1 cellular context compared by ENCODE assay signal in genomic region chr17:19538095-19539039, GRCh38.
TF ChIP-seq lines count a peak whose summit lies in the region.

No MANE protein-coding gene starts in this region.

TF ChIP-seq in HepG2, 621 proteins besides CTCF, POLR2A, EP300 and RAD21 (continued from another document and continues in another):
- peak; percentile 89; the same call in 1 of the 2 replicates for TF ChIP-seq ARID4A (CRISPR knock-in tag; IDR thresholded peaks at IDR 0.05; ENCODE audit: borderline replicate concordance)
- TF ChIP-seq ZNF615 (CRISPR knock-in tag; IDR thresholded peaks at IDR 0.05; ENCODE audit: borderline replicate concordance) = no peak
- TF ChIP-seq MYC (CRISPR knock-in tag; IDR thresholded peaks at IDR 0.05; ENCODE audit: borderline replicate concordance) = peak; percentile 80; the same call in 1 of the 2 replicates
- TF ChIP-seq ZNF672 (CRISPR knock-in tag; IDR thresholded peaks at IDR 0.05) = no peak
- TF ChIP-seq TIGD3 (CRISPR knock-in tag; IDR thresholded peaks at IDR 0.05; ENCODE audit: borderline replicate concordance) = no peak
- TF ChIP-seq ZNF768 (CRISPR knock-in tag; IDR thresholded peaks at IDR 0.05) = no peak; the same call in 1 of the 2 replicates
- TF ChIP-seq ZNF747 (CRISPR knock-in tag; IDR thresholded peaks at IDR 0.05; ENCODE audit: borderline replicate concordance) = peak; percentile 93; the same call in 1 of the 2 replicates
- TF ChIP-seq ZNF276 (CRISPR knock-in tag; IDR thresholded peaks at IDR 0.05; ENCODE audit: low read depth) = peak; percentile 95; the same call in 1 of the 2 replicates
- no peak for TF ChIP-seq FLYWCH1 (CRISPR knock-in tag; IDR thresholded peaks at IDR 0.05)
- TF ChIP-seq MEF2D (CRISPR knock-in tag; IDR thresholded peaks at IDR 0.05) = peak; percentile 77; the same call in 1 of the 2 replicates
- TF ChIP-seq HHEX (CRISPR knock-in tag; IDR thresholded peaks at IDR 0.05) = peak; percentile 54; the same call in 1 of the 2 replicates
- TF ChIP-seq ZNF34 (CRISPR knock-in tag; IDR thresholded peaks at IDR 0.05; ENCODE audit: borderline replicate concordance) = peak; percentile 86; the same call in 1 of the 2 replicates
- TF ChIP-seq ZNF674 (CRISPR knock-in tag; IDR thresholded peaks at IDR 0.05; ENCODE audit: low read depth) = no peak
- peak; percentile 75 for TF ChIP-seq THAP11 (CRISPR knock-in tag; IDR thresholded peaks at IDR 0.05)
- no peak for TF ChIP-seq MXD3 (CRISPR knock-in tag; IDR thresholded peaks at IDR 0.05)
- TF ChIP-seq MTA1 (CRISPR knock-in tag; IDR thresholded peaks at IDR 0.05; ENCODE audit: borderline replicate concordance) = peak; percentile 98
- TF ChIP-seq CC2D1A (CRISPR knock-in tag; IDR thresholded peaks at IDR 0.05) = no peak
- 0 out of 2 replicates have a peak, but pooled peaks have one; percentile 72 for TF ChIP-seq NPAS2 (CRISPR knock-in tag; IDR thresholded peaks at IDR 0.05; ENCODE audit: borderline replicate concordance)
- TF ChIP-seq ZGPAT (CRISPR knock-in tag; IDR thresholded peaks at IDR 0.05) = peak; percentile 88
- TF ChIP-seq ZNF326 (CRISPR knock-in tag; IDR thresholded peaks at IDR 0.05; ENCODE audit: borderline replicate concordance) = no peak
- TF ChIP-seq ZFP36 (IDR thresholded peaks at IDR 0.05; ENCODE audit: borderline replicate concordance, low read depth, low read length, partially characterized antibody) = no peak
- no peak; the same call in 1 of the 2 replicates for TF ChIP-seq DR1 (CRISPR knock-in tag; IDR thresholded peaks at IDR 0.05)
- TF ChIP-seq PATZ1 (CRISPR knock-in tag; IDR thresholded peaks at IDR 0.05) = peak; percentile 94
- TF ChIP-seq RAD51 (IDR thresholded peaks at IDR 0.05; ENCODE audit: borderline replicate concordance) = no peak
- TF ChIP-seq PRPF4 (IDR thresholded peaks at IDR 0.05; ENCODE audit: low read depth, low read length, poor library complexity, severe bottlenecking) = no peak
- TF ChIP-seq HNRNPK (IDR thresholded peaks at IDR 0.05; ENCODE audit: low read depth, low read length, poor library complexity, severe bottlenecking) = no peak
- TF ChIP-seq FOXM1 (CRISPR knock-in tag; IDR thresholded peaks at IDR 0.05) = no peak
- TF ChIP-seq STAG1 (CRISPR knock-in tag; IDR thresholded peaks at IDR 0.05) = peak; percentile 5; the same call in 1 of the 2 replicates
- TF ChIP-seq CREB1 (IDR thresholded peaks at IDR 0.05) = no peak
- TF ChIP-seq CREB1 (CRISPR knock-in tag; IDR thresholded peaks at IDR 0.05) = peak; percentile 55; the same call in 1 of the 2 replicates
- TF ChIP-seq ZNF704 (CRISPR knock-in tag; IDR thresholded peaks at IDR 0.05; ENCODE audit: borderline replicate concordance) = peak; percentile 71; the same call in 1 of the 2 replicates
- TF ChIP-seq ZNF773 (CRISPR knock-in tag; IDR thresholded peaks at IDR 0.05; ENCODE audit: borderline replicate concordance) = no peak
- TF ChIP-seq HOXA3 (CRISPR knock-in tag; IDR thresholded peaks at IDR 0.05) = peak; percentile 91
- no peak for TF ChIP-seq FOSL1 (CRISPR knock-in tag; IDR thresholded peaks at IDR 0.05; ENCODE audit: borderline replicate concordance)
- TF ChIP-seq YY1 (IDR thresholded peaks at IDR 0.05; ENCODE audit: insufficient read depth, insufficient replicate concordance, low read depth, low read length) = no peak
- TF ChIP-seq HBP1 (CRISPR knock-in tag; IDR thresholded peaks at IDR 0.05; ENCODE audit: low read depth) = peak; percentile 82; the same call in 1 of the 2 replicates
- TF ChIP-seq MAF1 (CRISPR knock-in tag; IDR thresholded peaks at IDR 0.05; ENCODE audit: borderline replicate concordance) = 0 out of 2 replicates have a peak, but pooled peaks have one; percentile 55
- TF ChIP-seq ZNF264 (CRISPR knock-in tag; IDR thresholded peaks at IDR 0.05) = no peak; the same call in 1 of the 2 replicates
- TF ChIP-seq MED1 (CRISPR knock-in tag; IDR thresholded peaks at IDR 0.05) = peak; percentile 95
- TF ChIP-seq MBNL3 (CRISPR knock-in tag; conservative IDR thresholded peaks at IDR 0.05) = no peak
- TF ChIP-seq SKIL (CRISPR knock-in tag; IDR thresholded peaks at IDR 0.05; ENCODE audit: borderline replicate concordance) = peak; percentile 96
- TF ChIP-seq ATF3 (CRISPR knock-in tag; IDR thresholded peaks at IDR 0.05) = peak; percentile 35; the same call in 1 of the 2 replicates
